ENCODE assay signal across 1 cellular context in genomic region chr5:73443725-73444498, GRCh38.
TF ChIP-seq lines count a peak whose summit lies in the region.

No MANE protein-coding gene starts in this region.

TF ChIP-seq in WTC11, 78 proteins besides CTCF, POLR2A, EP300 and RAD21 (continued from another document and continues in another):
- TF ChIP-seq, protein P1, sequence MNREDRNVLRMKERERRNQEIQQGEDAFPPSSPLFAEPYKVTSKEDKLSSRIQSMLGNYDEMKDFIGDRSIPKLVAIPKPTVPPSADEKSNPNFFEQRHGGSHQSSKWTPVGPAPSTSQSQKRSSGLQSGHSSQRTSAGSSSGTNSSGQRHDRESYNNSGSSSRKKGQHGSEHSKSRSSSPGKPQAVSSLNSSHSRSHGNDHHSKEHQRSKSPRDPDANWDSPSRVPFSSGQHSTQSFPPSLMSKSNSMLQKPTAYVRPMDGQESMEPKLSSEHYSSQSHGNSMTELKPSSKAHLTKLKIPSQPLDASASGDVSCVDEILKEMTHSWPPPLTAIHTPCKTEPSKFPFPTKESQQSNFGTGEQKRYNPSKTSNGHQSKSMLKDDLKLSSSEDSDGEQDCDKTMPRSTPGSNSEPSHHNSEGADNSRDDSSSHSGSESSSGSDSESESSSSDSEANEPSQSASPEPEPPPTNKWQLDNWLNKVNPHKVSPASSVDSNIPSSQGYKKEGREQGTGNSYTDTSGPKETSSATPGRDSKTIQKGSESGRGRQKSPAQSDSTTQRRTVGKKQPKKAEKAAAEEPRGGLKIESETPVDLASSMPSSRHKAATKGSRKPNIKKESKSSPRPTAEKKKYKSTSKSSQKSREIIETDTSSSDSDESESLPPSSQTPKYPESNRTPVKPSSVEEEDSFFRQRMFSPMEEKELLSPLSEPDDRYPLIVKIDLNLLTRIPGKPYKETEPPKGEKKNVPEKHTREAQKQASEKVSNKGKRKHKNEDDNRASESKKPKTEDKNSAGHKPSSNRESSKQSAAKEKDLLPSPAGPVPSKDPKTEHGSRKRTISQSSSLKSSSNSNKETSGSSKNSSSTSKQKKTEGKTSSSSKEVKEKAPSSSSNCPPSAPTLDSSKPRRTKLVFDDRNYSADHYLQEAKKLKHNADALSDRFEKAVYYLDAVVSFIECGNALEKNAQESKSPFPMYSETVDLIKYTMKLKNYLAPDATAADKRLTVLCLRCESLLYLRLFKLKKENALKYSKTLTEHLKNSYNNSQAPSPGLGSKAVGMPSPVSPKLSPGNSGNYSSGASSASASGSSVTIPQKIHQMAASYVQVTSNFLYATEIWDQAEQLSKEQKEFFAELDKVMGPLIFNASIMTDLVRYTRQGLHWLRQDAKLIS (CRISPR knock-in tag; IDR thresholded peaks at IDR 0.05; ENCODE audit: borderline replicate concordance) = no peak
- TF ChIP-seq ZNF423 (CRISPR knock-in tag; IDR thresholded peaks at IDR 0.05) = no peak
- TF ChIP-seq CBFB (CRISPR knock-in tag; IDR thresholded peaks at IDR 0.05; ENCODE audit: low read depth) = no peak
- no peak for TF ChIP-seq NFYB (CRISPR knock-in tag; conservative IDR thresholded peaks at IDR 0.05; ENCODE audit: low read depth)
- TF ChIP-seq ELF4 (CRISPR knock-in tag; IDR thresholded peaks at IDR 0.05; ENCODE audit: low read depth) = no peak
- TF ChIP-seq FOXP1 (CRISPR knock-in tag; IDR thresholded peaks at IDR 0.05; ENCODE audit: borderline replicate concordance) = no peak
- no peak for TF ChIP-seq EMX1 (CRISPR knock-in tag; IDR thresholded peaks at IDR 0.05)
- TF ChIP-seq ARID4B (CRISPR knock-in tag; IDR thresholded peaks at IDR 0.05; ENCODE audit: borderline replicate concordance) = peak; percentile 55; the same call in 1 of the 2 replicates
- no peak for TF ChIP-seq ZNF671 (CRISPR knock-in tag; IDR thresholded peaks at IDR 0.05)
- no peak for TF ChIP-seq E2F4 (CRISPR knock-in tag; IDR thresholded peaks at IDR 0.05; ENCODE audit: borderline replicate concordance, low read depth)
- no peak for TF ChIP-seq ZNF219 (CRISPR knock-in tag; IDR thresholded peaks at IDR 0.05; ENCODE audit: borderline replicate concordance)
- TF ChIP-seq ATF1 (CRISPR knock-in tag; IDR thresholded peaks at IDR 0.05) = no peak
- no peak for TF ChIP-seq ZNF317 (CRISPR knock-in tag; IDR thresholded peaks at IDR 0.05; ENCODE audit: borderline replicate concordance, low read depth)
- TF ChIP-seq, protein P2, sequence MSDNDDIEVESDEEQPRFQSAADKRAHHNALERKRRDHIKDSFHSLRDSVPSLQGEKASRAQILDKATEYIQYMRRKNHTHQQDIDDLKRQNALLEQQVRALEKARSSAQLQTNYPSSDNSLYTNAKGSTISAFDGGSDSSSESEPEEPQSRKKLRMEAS (CRISPR knock-in tag; IDR thresholded peaks at IDR 0.05) = peak; percentile 56; the same call in 1 of the 2 replicates
- TF ChIP-seq, protein P3, sequence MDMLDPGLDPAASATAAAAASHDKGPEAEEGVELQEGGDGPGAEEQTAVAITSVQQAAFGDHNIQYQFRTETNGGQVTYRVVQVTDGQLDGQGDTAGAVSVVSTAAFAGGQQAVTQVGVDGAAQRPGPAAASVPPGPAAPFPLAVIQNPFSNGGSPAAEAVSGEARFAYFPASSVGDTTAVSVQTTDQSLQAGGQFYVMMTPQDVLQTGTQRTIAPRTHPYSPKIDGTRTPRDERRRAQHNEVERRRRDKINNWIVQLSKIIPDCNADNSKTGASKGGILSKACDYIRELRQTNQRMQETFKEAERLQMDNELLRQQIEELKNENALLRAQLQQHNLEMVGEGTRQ (CRISPR knock-in tag; IDR thresholded peaks at IDR 0.05) = no peak
- TF ChIP-seq AR (CRISPR knock-in tag; IDR thresholded peaks at IDR 0.05) = no peak
- no peak for TF ChIP-seq CREB1 (CRISPR knock-in tag; IDR thresholded peaks at IDR 0.05)
- peak; percentile 58; the same call in 1 of the 2 replicates for TF ChIP-seq FOXK1 (CRISPR knock-in tag; IDR thresholded peaks at IDR 0.05)
- TF ChIP-seq MLX (CRISPR knock-in tag; IDR thresholded peaks at IDR 0.05) = no peak
- TF ChIP-seq ZNF512 (CRISPR knock-in tag; IDR thresholded peaks at IDR 0.05; ENCODE audit: borderline replicate concordance) = no peak
- TF ChIP-seq NFATC4 (CRISPR knock-in tag; IDR thresholded peaks at IDR 0.05) = no peak
- no peak for TF ChIP-seq GABPB1 (CRISPR knock-in tag; IDR thresholded peaks at IDR 0.05)
- TF ChIP-seq, protein P4, sequence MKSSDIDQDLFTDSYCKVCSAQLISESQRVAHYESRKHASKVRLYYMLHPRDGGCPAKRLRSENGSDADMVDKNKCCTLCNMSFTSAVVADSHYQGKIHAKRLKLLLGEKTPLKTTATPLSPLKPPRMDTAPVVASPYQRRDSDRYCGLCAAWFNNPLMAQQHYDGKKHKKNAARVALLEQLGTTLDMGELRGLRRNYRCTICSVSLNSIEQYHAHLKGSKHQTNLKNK (CRISPR knock-in tag; IDR thresholded peaks at IDR 0.05) = no peak
- no peak for TF ChIP-seq ZSCAN18 (CRISPR knock-in tag; IDR thresholded peaks at IDR 0.05)
- TF ChIP-seq ZNF138 (CRISPR knock-in tag; conservative IDR thresholded peaks at IDR 0.05) = no peak
- no peak for TF ChIP-seq NR3C1 (CRISPR knock-in tag; conservative IDR thresholded peaks at IDR 0.05; ENCODE audit: low read depth)
- no peak for TF ChIP-seq PREB (CRISPR knock-in tag; IDR thresholded peaks at IDR 0.05; ENCODE audit: borderline replicate concordance)
- no peak for TF ChIP-seq TEAD4 (CRISPR knock-in tag; IDR thresholded peaks at IDR 0.05)
- TF ChIP-seq SMAD4 (CRISPR knock-in tag; IDR thresholded peaks at IDR 0.05) = no peak
- no peak for TF ChIP-seq MYBL2 (CRISPR knock-in tag; IDR thresholded peaks at IDR 0.05)
- TF ChIP-seq NR1H2 (CRISPR knock-in tag; IDR thresholded peaks at IDR 0.05) = no peak
- TF ChIP-seq, protein P5, sequence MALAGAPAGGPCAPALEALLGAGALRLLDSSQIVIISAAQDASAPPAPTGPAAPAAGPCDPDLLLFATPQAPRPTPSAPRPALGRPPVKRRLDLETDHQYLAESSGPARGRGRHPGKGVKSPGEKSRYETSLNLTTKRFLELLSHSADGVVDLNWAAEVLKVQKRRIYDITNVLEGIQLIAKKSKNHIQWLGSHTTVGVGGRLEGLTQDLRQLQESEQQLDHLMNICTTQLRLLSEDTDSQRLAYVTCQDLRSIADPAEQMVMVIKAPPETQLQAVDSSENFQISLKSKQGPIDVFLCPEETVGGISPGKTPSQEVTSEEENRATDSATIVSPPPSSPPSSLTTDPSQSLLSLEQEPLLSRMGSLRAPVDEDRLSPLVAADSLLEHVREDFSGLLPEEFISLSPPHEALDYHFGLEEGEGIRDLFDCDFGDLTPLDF (CRISPR knock-in tag; IDR thresholded peaks at IDR 0.05) = no peak
- TF ChIP-seq CDX4 (CRISPR knock-in tag; IDR thresholded peaks at IDR 0.05; ENCODE audit: borderline replicate concordance) = no peak
- no peak for TF ChIP-seq ESRRA (CRISPR knock-in tag; IDR thresholded peaks at IDR 0.05; ENCODE audit: borderline replicate concordance)
- no peak for TF ChIP-seq TCF7 (CRISPR knock-in tag; IDR thresholded peaks at IDR 0.05; ENCODE audit: low read depth)
- no peak for TF ChIP-seq PRRX2 (CRISPR knock-in tag; IDR thresholded peaks at IDR 0.05)
- no peak for TF ChIP-seq TEAD1 (CRISPR knock-in tag; IDR thresholded peaks at IDR 0.05)
